ENCODE assay signal across 8 cellular contexts in genomic region chr14:31024577-31025334, GRCh38. TPM values are rescaled to one million over a fixed set of nuclear protein-coding genes. Genes with fewer than 3 reads are reported as not detected.
A peak's percentile ranks its signal among the peaks of the same experiment; 100 is the strongest.
DNase-seq lines count a peak whose midpoint lies in the region; ATAC-seq and TF ChIP-seq lines count a peak whose summit lies in the region.

No MANE protein-coding gene starts in this region.

- peak overlapping the region; percentile 99 for H3K4me3 ChIP-seq in kidney epithelial cell (ENCODE audit: low read depth, low read length)

- peaks cover 47% of the 10 kb centered on the region for H3K4me1 Mint-ChIP-seq in activated naive CD8-positive, alpha-beta T cell treated with anti-CD3 and anti-CD28 coated beads, Interleukin-2, amount 50 U/mL, for 24 hours

- H3K27ac ChIP-seq in 22Rv1 = peak overlapping the region; percentile 98

- no peak for TF ChIP-seq CTCF in 22Rv1 (IDR thresholded peaks at IDR 0.05)
- TF ChIP-seq CTCF in kidney epithelial cell (IDR thresholded peaks at IDR 0.05; ENCODE audit: insufficient read depth, low read length, poor library complexity, severe bottlenecking) = no peak

- DNase-seq in HCEC 1CT = peak; percentile 31
- no peak for DNase-seq in activated naive CD8-positive, alpha-beta T cell treated with anti-CD3 and anti-CD28 coated beads, Interleukin-2, amount 50 U/mL, for 24 hours
- DNase-seq in kidney epithelial cell (ENCODE audit: low read depth) = no peak
- DNase-seq in superior temporal gyrus (ENCODE audit: extremely low spot score) = peak; percentile 47
- no peak for DNase-seq in glomerular visceral epithelial cell (ENCODE audit: extremely low spot score)

- no peaks in the 10 kb centered on the region for H3K27me3 Mint-ChIP-seq in activated naive CD8-positive, alpha-beta T cell treated with anti-CD3 and anti-CD28 coated beads, Interleukin-2, amount 50 U/mL, for 24 hours

- peaks cover 12% of the 10 kb centered on the region for H3K36me3 Mint-ChIP-seq in activated naive CD8-positive, alpha-beta T cell treated with anti-CD3 and anti-CD28 coated beads, Interleukin-2, amount 50 U/mL, for 24 hours (ENCODE audit: low read depth)

- no peaks in the 10 kb centered on the region for H3K36me3 ChIP-seq in kidney epithelial cell (ENCODE audit: control insufficient read depth, insufficient read depth, low read length)

- peak overlapping the region; percentile 85 for H3K4me3 Mint-ChIP-seq in activated naive CD8-positive, alpha-beta T cell treated with anti-CD3 and anti-CD28 coated beads, Interleukin-2, amount 50 U/mL, for 24 hours

- H3K9me3 Mint-ChIP-seq in activated naive CD8-positive, alpha-beta T cell treated with anti-CD3 and anti-CD28 coated beads, Interleukin-2, amount 50 U/mL, for 24 hours = no peaks in the 10 kb centered on the region

- peak overlapping the region; percentile 79 for H3K27ac Mint-ChIP-seq in activated naive CD8-positive, alpha-beta T cell treated with anti-CD3 and anti-CD28 coated beads, Interleukin-2, amount 50 U/mL, for 24 hours

- no peak for ATAC-seq in activated naive CD8-positive, alpha-beta T cell treated with anti-CD3 and anti-CD28 coated beads, Interleukin-2, amount 50 U/mL, for 24 hours
- no peak for ATAC-seq in GM21737 (IDR thresholded peaks at IDR 0.05; ENCODE audit: unreplicated experiment)
- no peak for ATAC-seq in HG02588 (IDR thresholded peaks at IDR 0.05; ENCODE audit: unreplicated experiment)

- H3K27me3 ChIP-seq in kidney epithelial cell (ENCODE audit: control insufficient read depth, insufficient read depth, low read length) = no peaks in the 10 kb centered on the region

RNA-seq across cellular contexts. Expression of gene AP4S1, which starts 0.7 kb away (rescaled TPM):
- total RNA-seq in kidney epithelial cell = 5.5 and 16.0 TPM in 2 replicates

RNA-seq across cellular contexts. Expression of gene STRN3, which starts 1.4 kb away (rescaled TPM):
- 30.5 and 34.2 TPM in 2 replicates for total RNA-seq in kidney epithelial cell

Comparison
In these comparisons a context has a peak if more than half of its experiments do, and no peak if none do; other contexts are left out.
1. DNase-seq: peak in HCEC 1CT (single experiment) and superior temporal gyrus (single experiment); none in activated naive CD8-positive, alpha-beta T cell treated with anti-CD3 and anti-CD28 coated beads, Interleukin-2, amount 50 U/mL, for 24 hours (single experiment), kidney epithelial cell (single experiment) and glomerular visceral epithelial cell (single experiment).